8 cellular contexts compared by ENCODE assay signal in the genomic region with DNA sequence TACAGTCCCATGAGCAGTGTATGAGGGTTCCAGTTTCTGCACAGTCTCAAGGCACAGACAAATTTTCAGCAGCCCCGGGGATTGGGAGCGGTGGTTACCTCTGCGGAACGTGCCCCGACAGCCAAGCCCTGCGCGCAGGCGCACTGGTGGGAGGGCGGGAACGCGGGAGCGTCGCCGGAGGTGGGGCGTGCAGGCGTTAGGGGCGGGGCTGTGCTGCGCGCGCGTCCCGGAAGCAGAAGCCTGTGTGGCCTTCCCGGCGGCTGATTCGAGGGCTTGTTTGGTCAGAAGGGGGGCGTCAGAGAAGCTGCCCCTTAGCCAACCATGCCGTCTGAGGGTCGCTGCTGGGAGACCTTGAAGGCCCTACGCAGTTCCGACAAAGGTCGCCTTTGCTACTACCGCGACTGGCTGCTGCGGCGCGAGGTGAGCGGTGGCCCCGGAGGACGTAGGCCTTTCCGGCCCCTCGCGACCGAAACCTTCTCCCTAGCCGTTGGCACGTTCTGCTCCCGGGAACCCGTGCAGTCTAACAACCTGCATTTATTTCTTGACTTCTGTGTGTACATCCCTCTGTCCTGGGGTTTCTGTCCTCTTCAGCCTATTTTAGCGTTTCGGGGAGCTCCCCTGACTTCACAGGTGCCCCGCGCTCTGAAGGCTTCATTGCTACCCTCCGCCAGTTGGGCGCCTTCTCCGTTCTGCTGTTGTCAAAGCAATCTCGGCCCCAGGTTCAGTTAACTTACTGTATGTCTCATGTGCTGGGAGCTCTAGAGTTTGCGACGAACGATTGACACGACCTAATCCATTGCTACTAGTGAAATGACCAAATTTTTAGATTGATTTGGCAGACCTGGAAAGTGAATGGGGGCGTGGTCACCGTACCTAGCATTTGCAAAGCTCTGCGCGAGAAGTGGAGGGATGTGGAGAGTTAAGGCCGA. TPM values are rescaled to one million over a fixed set of nuclear protein-coding genes. Genes with fewer than 3 reads are reported as not detected.
DNase-seq lines count a peak whose midpoint lies in the region; ATAC-seq and TF ChIP-seq lines count a peak whose summit lies in the region.

A gene with protein sequence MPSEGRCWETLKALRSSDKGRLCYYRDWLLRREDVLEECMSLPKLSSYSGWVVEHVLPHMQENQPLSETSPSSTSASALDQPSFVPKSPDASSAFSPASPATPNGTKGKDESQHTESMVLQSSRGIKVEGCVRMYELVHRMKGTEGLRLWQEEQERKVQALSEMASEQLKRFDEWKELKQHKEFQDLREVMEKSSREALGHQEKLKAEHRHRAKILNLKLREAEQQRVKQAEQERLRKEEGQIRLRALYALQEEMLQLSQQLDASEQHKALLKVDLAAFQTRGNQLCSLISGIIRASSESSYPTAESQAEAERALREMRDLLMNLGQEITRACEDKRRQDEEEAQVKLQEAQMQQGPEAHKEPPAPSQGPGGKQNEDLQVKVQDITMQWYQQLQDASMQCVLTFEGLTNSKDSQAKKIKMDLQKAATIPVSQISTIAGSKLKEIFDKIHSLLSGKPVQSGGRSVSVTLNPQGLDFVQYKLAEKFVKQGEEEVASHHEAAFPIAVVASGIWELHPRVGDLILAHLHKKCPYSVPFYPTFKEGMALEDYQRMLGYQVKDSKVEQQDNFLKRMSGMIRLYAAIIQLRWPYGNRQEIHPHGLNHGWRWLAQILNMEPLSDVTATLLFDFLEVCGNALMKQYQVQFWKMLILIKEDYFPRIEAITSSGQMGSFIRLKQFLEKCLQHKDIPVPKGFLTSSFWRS (plus strand): TSS at position 235 of the 929 bp plus-strand sequence. CDS start 87 bp downstream, at position 322.

- H3K9me3 Mint-ChIP-seq in CD4-positive, CD25-positive, alpha-beta regulatory T cell = no peaks in the 10 kb centered on the region

- peak within 1 kb of the TSS; percentile 87 for H3K27ac ChIP-seq in CD4-positive, CD25-positive, alpha-beta regulatory T cell (ENCODE audit: insufficient read depth, low read length, poor library complexity, severe bottlenecking)
- H3K27ac ChIP-seq in liver (ENCODE audit: low read depth in 1 of 2, low read length in 2 of 2) = peak within 1 kb of the TSS; percentile 68 to 85

- H3K4me3 Mint-ChIP-seq in CD4-positive, CD25-positive, alpha-beta regulatory T cell = peak within 1 kb of the TSS; percentile 93 to 99 (median 97)

- peaks cover 30% of the 10 kb centered on the region for H3K36me3 ChIP-seq in CD4-positive, CD25-positive, alpha-beta regulatory T cell (ENCODE audit: control insufficient read depth, insufficient read depth, low read length)
- peaks cover 6 to 23% (median 7%) of the 10 kb centered on the region in 4 donors for H3K36me3 ChIP-seq in liver (ENCODE audit: control insufficient read depth in 4 of 4, insufficient read depth in 3 of 4, low read depth in 1 of 4, low read length in 3 of 4)

- TF ChIP-seq CTCF in liver (IDR thresholded peaks at IDR 0.05; ENCODE audit: low read depth, low read length, missing input control) = no peak

- no peaks in the 10 kb centered on the region for H3K9me3 ChIP-seq in CD4-positive, CD25-positive, alpha-beta regulatory T cell (ENCODE audit: control insufficient read depth in 2 of 2, low read length in 2 of 2)
- H3K9me3 ChIP-seq in liver (ENCODE audit: control insufficient read depth in 4 of 4, low read length in 3 of 4) = no peaks in the 10 kb centered on the region

- no peak for TF ChIP-seq RAD21 in liver (IDR thresholded peaks at IDR 0.05)

- peak; percentile 96 to 97 (median 96) for DNase-seq in CD4-positive, CD25-positive, alpha-beta regulatory T cell
- peak; percentile 95 for DNase-seq in NCI-H82 (lab: John Stamatoyannopoulos, UW)
- DNase-seq in activated CD4-positive, alpha-beta T cell treated with anti-CD3 and anti-CD28 coated beads, Interleukin-2, amount 50 U/mL, for 48 hours = peak; percentile 97
- DNase-seq in dermis microvascular lymphatic vessel endothelial cell (ENCODE audit: low read depth in 2 of 2) = peak; percentile 79 to 93
- DNase-seq in stimulated activated CD4-positive, alpha-beta T cell treated with anti-CD3 and anti-CD28 coated beads, Interleukin-4, amount 100 ng/mL, for 24 hours = peak; percentile 96

- H3K27ac Mint-ChIP-seq in CD4-positive, CD25-positive, alpha-beta regulatory T cell = peak within 1 kb of the TSS; percentile 97 to 99 (median 98)

- H3K27me3 ChIP-seq in CD4-positive, CD25-positive, alpha-beta regulatory T cell (ENCODE audit: control insufficient read depth, insufficient read depth, low read length) = no peaks in the 10 kb centered on the region
- H3K27me3 ChIP-seq in liver (ENCODE audit: control insufficient read depth in 4 of 4, insufficient read depth in 4 of 4, low read length in 3 of 4) = no peaks in the 10 kb centered on the region

- under 1% methylated on average over 64 of the region's 64 CpGs for WGBS in liver

- peaks cover 21% of the 10 kb centered on the region for H3K36me3 Mint-ChIP-seq in CD4-positive, CD25-positive, alpha-beta regulatory T cell

- H3K27me3 Mint-ChIP-seq in CD4-positive, CD25-positive, alpha-beta regulatory T cell = no peaks in the 10 kb centered on the region

- H3K4me1 Mint-ChIP-seq in CD4-positive, CD25-positive, alpha-beta regulatory T cell = peaks cover 20 to 42% (median 22%) of the 10 kb centered on the region in 4 donors

- peaks cover 28% of the 10 kb centered on the region for H3K4me1 ChIP-seq in CD4-positive, CD25-positive, alpha-beta regulatory T cell (ENCODE audit: control insufficient read depth, insufficient read depth, low read length, poor library complexity, severe bottlenecking)
- peaks cover 2 to 21% (median 17%) of the 10 kb centered on the region in 4 donors for H3K4me1 ChIP-seq in liver (ENCODE audit: control insufficient read depth in 4 of 4, insufficient read depth in 4 of 4, low read length in 3 of 4)

- peak; percentile 92 to 94 for ATAC-seq in CD4-positive, CD25-positive, alpha-beta regulatory T cell (ENCODE audit: low read depth in 2 of 2)
- ATAC-seq in GM19438 (IDR thresholded peaks at IDR 0.05; ENCODE audit: low read depth, unreplicated experiment) (peak; percentile 90), HG03571 (IDR thresholded peaks at IDR 0.05; ENCODE audit: unreplicated experiment) (peak; percentile 67)

- H3K4me3 ChIP-seq in CD4-positive, CD25-positive, alpha-beta regulatory T cell (ENCODE audit: low read depth, low read length) = peak within 1 kb of the TSS; percentile 92
- peak within 1 kb of the TSS; percentile 85 to 93 (median 86) for H3K4me3 ChIP-seq in liver (ENCODE audit: low read depth in 1 of 3, low read length in 3 of 3)

- H3K9ac ChIP-seq in liver (ENCODE audit: low read depth in 1 of 2, low read length in 2 of 2) = peak within 1 kb of the TSS; percentile 77 to 88

TF ChIP-seq in liver, 16 proteins besides CTCF, POLR2A, EP300 and RAD21:
- TF ChIP-seq EGR1 (IDR thresholded peaks at IDR 0.05; ENCODE audit: low read depth in 2 of 2) = no peak
- TF ChIP-seq YY1 (IDR thresholded peaks at IDR 0.05) = peak; percentile 10
- TF ChIP-seq GABPA (IDR thresholded peaks at IDR 0.05 in 1 of 2, conservative IDR thresholded peaks at IDR 0.05 in 1 of 2) = peak in 1 of 2 donors; percentile 76

RNA-seq across cellular contexts. Expression of the gene that starts here (rescaled TPM):
- 16.7 TPM for total RNA-seq in CD4-positive, CD25-positive, alpha-beta regulatory T cell
- 10 to 100 TPM; 24.9 to 34.1 (median 31.5) TPM for polyA plus RNA-seq in CD4-positive, CD25-positive, alpha-beta regulatory T cell
- total RNA-seq in dermis microvascular lymphatic vessel endothelial cell (10.0 and 15.7 TPM in 2 replicates), liver (10 to 100 TPM; 15.6 to 19.5 TPM)
- 10 to 100 TPM in 1 of 2 donors, 1 to 10 TPM in 1; 5.3 to 10.0 TPM for polyA plus RNA-seq in liver

Comparison
In these comparisons a context has a peak if more than half of its experiments do, and no peak if none do; other contexts are left out.
1. Peak in every context shown above with its lines: DNase-seq, ATAC-seq, H3K4me3 ChIP-seq and H3K27ac ChIP-seq.